Comparison of ENCODE assay signal across 1 cellular context in genomic region chr14:68952544-68953535, GRCh38.
TF ChIP-seq lines count a peak whose summit lies in the region.

No MANE protein-coding gene starts in this region.

TF ChIP-seq in HEK293, 187 proteins besides CTCF, POLR2A, EP300 and RAD21 (continued from another document):
- TF ChIP-seq PATZ1 (tag by site-specific recombination; IDR thresholded peaks at IDR 0.05) (no peak), ZNF837 (tag by site-specific recombination; IDR thresholded peaks at IDR 0.05) (no peak), ZNF76 (tag by site-specific recombination; IDR thresholded peaks at IDR 0.05; ENCODE audit: borderline replicate concordance, low read depth) (no peak), ZNF510 (tag by site-specific recombination; IDR thresholded peaks at IDR 0.05; ENCODE audit: insufficient replicate concordance) (no peak), ZNF549 (tag by site-specific recombination; IDR thresholded peaks at IDR 0.05) (no peak), ZNF776 (tag by site-specific recombination; IDR thresholded peaks at IDR 0.05; ENCODE audit: borderline replicate concordance) (no peak), ZFHX2 (tag by site-specific recombination; conservative IDR thresholded peaks at IDR 0.05) (peak; percentile 54), ZNF148 (tag by site-specific recombination; IDR thresholded peaks at IDR 0.05; ENCODE audit: borderline replicate concordance) (no peak), ZNF302 (tag by site-specific recombination; IDR thresholded peaks at IDR 0.05; ENCODE audit: low read depth) (no peak), ZNF114 (tag by site-specific recombination; IDR thresholded peaks at IDR 0.05) (no peak), ZNF626 (tag by site-specific recombination; IDR thresholded peaks at IDR 0.05) (no peak)
- TF ChIP-seq, protein P1, sequence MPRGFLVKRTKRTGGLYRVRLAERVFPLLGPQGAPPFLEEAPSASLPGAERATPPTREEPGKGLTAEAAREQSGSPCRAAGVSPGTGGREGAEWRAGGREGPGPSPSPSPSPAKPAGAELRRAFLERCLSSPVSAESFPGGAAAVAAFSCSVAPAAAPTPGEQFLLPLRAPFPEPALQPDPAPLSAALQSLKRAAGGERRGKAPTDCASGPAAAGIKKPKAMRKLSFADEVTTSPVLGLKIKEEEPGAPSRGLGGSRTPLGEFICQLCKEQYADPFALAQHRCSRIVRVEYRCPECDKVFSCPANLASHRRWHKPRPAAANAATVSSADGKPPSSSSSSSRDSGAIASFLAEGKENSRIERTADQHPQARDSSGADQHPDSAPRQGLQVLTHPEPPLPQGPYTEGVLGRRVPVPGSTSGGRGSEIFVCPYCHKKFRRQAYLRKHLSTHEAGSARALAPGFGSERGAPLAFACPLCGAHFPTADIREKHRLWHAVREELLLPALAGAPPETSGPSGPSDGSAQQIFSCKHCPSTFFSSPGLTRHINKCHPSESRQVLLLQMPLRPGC (tag by site-specific recombination; IDR thresholded peaks at IDR 0.05), result no peak
- TF ChIP-seq, protein P2, sequence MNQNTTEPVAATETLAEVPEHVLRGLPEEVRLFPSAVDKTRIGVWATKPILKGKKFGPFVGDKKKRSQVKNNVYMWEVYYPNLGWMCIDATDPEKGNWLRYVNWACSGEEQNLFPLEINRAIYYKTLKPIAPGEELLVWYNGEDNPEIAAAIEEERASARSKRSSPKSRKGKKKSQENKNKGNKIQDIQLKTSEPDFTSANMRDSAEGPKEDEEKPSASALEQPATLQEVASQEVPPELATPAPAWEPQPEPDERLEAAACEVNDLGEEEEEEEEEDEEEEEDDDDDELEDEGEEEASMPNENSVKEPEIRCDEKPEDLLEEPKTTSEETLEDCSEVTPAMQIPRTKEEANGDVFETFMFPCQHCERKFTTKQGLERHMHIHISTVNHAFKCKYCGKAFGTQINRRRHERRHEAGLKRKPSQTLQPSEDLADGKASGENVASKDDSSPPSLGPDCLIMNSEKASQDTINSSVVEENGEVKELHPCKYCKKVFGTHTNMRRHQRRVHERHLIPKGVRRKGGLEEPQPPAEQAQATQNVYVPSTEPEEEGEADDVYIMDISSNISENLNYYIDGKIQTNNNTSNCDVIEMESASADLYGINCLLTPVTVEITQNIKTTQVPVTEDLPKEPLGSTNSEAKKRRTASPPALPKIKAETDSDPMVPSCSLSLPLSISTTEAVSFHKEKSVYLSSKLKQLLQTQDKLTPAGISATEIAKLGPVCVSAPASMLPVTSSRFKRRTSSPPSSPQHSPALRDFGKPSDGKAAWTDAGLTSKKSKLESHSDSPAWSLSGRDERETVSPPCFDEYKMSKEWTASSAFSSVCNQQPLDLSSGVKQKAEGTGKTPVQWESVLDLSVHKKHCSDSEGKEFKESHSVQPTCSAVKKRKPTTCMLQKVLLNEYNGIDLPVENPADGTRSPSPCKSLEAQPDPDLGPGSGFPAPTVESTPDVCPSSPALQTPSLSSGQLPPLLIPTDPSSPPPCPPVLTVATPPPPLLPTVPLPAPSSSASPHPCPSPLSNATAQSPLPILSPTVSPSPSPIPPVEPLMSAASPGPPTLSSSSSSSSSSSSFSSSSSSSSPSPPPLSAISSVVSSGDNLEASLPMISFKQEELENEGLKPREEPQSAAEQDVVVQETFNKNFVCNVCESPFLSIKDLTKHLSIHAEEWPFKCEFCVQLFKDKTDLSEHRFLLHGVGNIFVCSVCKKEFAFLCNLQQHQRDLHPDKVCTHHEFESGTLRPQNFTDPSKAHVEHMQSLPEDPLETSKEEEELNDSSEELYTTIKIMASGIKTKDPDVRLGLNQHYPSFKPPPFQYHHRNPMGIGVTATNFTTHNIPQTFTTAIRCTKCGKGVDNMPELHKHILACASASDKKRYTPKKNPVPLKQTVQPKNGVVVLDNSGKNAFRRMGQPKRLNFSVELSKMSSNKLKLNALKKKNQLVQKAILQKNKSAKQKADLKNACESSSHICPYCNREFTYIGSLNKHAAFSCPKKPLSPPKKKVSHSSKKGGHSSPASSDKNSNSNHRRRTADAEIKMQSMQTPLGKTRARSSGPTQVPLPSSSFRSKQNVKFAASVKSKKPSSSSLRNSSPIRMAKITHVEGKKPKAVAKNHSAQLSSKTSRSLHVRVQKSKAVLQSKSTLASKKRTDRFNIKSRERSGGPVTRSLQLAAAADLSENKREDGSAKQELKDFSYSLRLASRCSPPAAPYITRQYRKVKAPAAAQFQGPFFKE (tag by site-specific recombination; IDR thresholded peaks at IDR 0.05; ENCODE audit: borderline replicate concordance), result no peak
TF ChIP-seq in HEK293: peak in this region for 3.
